ENCODE assay signal across 12 cellular contexts in the genomic region with DNA sequence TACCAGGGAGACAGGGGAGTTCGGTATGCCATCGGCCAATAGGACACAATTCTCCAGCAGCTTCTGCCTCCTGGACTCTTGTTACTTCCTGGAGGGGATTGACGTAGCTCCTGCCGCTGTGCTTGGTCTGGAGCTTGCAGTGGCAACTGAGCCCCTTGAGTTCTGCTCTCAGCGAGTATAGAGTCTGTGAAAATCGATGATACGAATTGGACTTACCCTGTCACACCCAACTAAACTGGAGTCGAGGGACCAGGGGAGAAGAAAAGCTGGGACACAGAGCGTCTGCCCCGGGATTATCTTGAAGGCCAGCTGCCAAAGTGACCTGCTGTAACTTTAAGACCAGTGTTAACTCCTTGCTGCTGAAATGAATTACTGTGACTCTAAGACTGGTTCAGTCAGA. TPM values are rescaled to one million over a fixed set of nuclear protein-coding genes. Genes with fewer than 3 reads are reported as not detected.
DNase-seq lines count a peak whose midpoint lies in the region; ATAC-seq and TF ChIP-seq lines count a peak whose summit lies in the region.
"Had no signal": no experiment of that assay in that cellular context is flagged by ENCODE, and none has a peak within 500 bp of the region (broad histone marks: within the 10 kb centered on the region; RNA-seq: fewer than 3 reads in every experiment).

No MANE protein-coding gene starts in this region.

- H2AFZ ChIP-seq in fibroblast of lung (ENCODE audit: low read length) = no peak overlapping the region

- TF ChIP-seq CTCF in fibroblast of lung (conservative IDR thresholded peaks at IDR 0.05 in 1 of 2, IDR thresholded peaks at IDR 0.05 in 1 of 2; ENCODE audit: low read depth in 1 of 2, low read length in 2 of 2) (no peak), type B pancreatic cell (conservative IDR thresholded peaks at IDR 0.05) (no peak)

- POLR2A ChIA-PET in activated naive CD8-positive, alpha-beta T cell treated with anti-CD3 and anti-CD28 coated beads, Interleukin-2, amount 10 ng/mL, durations not matched to agents 7 days and 5 days (lab: Charles Lee) = no interaction called here

- no peak overlapping the region for H3K4me3 ChIP-seq in fibroblast of lung (replicated peaks in 1 of 4; ENCODE audit: control extremely low read depth in 1 of 4, insufficient read depth in 1 of 4, low read depth in 3 of 4, low read length in 4 of 4)
- no peak overlapping the region for H3K4me3 ChIP-seq in mucosa of stomach (ENCODE audit: low read length)

- peaks cover 8% of the 10 kb centered on the region for H3K4me1 ChIP-seq in fibroblast of lung (ENCODE audit: control insufficient read depth, extremely low read depth, insufficient read depth, low read length)
- H3K4me1 ChIP-seq in mucosa of stomach (ENCODE audit: control insufficient read depth, insufficient read depth, low read length) = peaks cover 18% of the 10 kb centered on the region

- H3K79me2 ChIP-seq in fibroblast of lung (ENCODE audit: control insufficient read depth, insufficient read depth, low read length) = peaks cover 25% of the 10 kb centered on the region

- H3K36me3 Mint-ChIP-seq in activated naive CD8-positive, alpha-beta T cell treated with anti-CD3 and anti-CD28 coated beads, Interleukin-2, amount 10 ng/mL, durations not matched to agents 7 days and 5 days = peaks cover 52% of the 10 kb centered on the region
- H3K36me3 Mint-ChIP-seq in activated naive CD8-positive, alpha-beta T cell treated with anti-CD3 and anti-CD28 coated beads for 36 hours = peaks cover 35% of the 10 kb centered on the region
- peaks cover 15% of the 10 kb centered on the region for H3K36me3 Mint-ChIP-seq in type B pancreatic cell

- H3K9me3 ChIP-seq in fibroblast of lung (ENCODE audit: control insufficient read depth, insufficient read depth, low read depth, low read length) (no peaks in the 10 kb centered on the region), mucosa of stomach (ENCODE audit: control insufficient read depth, low read length) (no peaks in the 10 kb centered on the region)

- H3K27me3 Mint-ChIP-seq in activated naive CD8-positive, alpha-beta T cell treated with anti-CD3 and anti-CD28 coated beads, Interleukin-2, amount 10 ng/mL, durations not matched to agents 7 days and 5 days = no peaks in the 10 kb centered on the region
- H3K27me3 Mint-ChIP-seq in activated naive CD8-positive, alpha-beta T cell treated with anti-CD3 and anti-CD28 coated beads for 36 hours = no peaks in the 10 kb centered on the region
- no peaks in the 10 kb centered on the region for H3K27me3 Mint-ChIP-seq in type B pancreatic cell
- H3K27me3 Mint-ChIP-seq: activated CD4-positive, alpha-beta memory T cell treated with anti-CD3 and anti-CD28 coated beads for 36 hours; stimulated activated naive CD8-positive, alpha-beta T cell treated with anti-CD3 and anti-CD28 coated beads, Interleukin-15, amount 100 ng/mL, for 72 hours had no signal

- H3K4me1 Mint-ChIP-seq in activated naive CD8-positive, alpha-beta T cell treated with anti-CD3 and anti-CD28 coated beads, Interleukin-2, amount 10 ng/mL, durations not matched to agents 7 days and 5 days = peaks cover 44% of the 10 kb centered on the region
- peaks cover 43% of the 10 kb centered on the region for H3K4me1 Mint-ChIP-seq in activated naive CD8-positive, alpha-beta T cell treated with anti-CD3 and anti-CD28 coated beads for 36 hours
- peaks cover 55% of the 10 kb centered on the region for H3K4me1 Mint-ChIP-seq in type B pancreatic cell (ENCODE audit: unreplicated experiment)

- no peak overlapping the region for H3K9ac ChIP-seq in fibroblast of lung (ENCODE audit: insufficient read depth, low read length)
- peak overlapping the region; percentile 14 for H3K9ac ChIP-seq in mucosa of stomach (ENCODE audit: low read length)

- DNase-seq in activated naive CD8-positive, alpha-beta T cell treated with anti-CD3 and anti-CD28 coated beads, Interleukin-2, amount 10 ng/mL, durations not matched to agents 7 days and 5 days = no peak
- DNase-seq in activated naive CD8-positive, alpha-beta T cell treated with anti-CD3 and anti-CD28 coated beads for 36 hours = no peak
- DNase-seq in fibroblast of lung (ENCODE audit: low read depth in 2 of 2) (no peak), type B pancreatic cell (ENCODE audit: extremely low spot score, unreplicated experiment) (no peak), NCI-H1105 treated with DMSO at 0.1 percent for 48 hours (lab: John Stamatoyannopoulos, UW) (no peak), NCI-H1436 treated with DMSO at 0.1 percent for 48 hours (lab: John Stamatoyannopoulos, UW) (no peak)
- DNase-seq in activated CD4-positive, alpha-beta T cell treated with anti-CD3 and anti-CD28 coated beads for 4 hours = no peak
- DNase-seq: activated CD4-positive, alpha-beta memory T cell treated with anti-CD3 and anti-CD28 coated beads for 36 hours; amygdala; stimulated activated CD4-positive, alpha-beta T cell treated with anti-CD3 and anti-CD28 coated beads, Interleukin-15, amount 100 ng/mL, for 24 hours; stimulated activated naive CD8-positive, alpha-beta T cell treated with anti-CD3 and anti-CD28 coated beads, Interleukin-15, amount 100 ng/mL, for 72 hours had no signal

- H3K9me3 Mint-ChIP-seq in activated naive CD8-positive, alpha-beta T cell treated with anti-CD3 and anti-CD28 coated beads, Interleukin-2, amount 10 ng/mL, durations not matched to agents 7 days and 5 days = peaks cover 7% of the 10 kb centered on the region
- peaks cover 7% of the 10 kb centered on the region for H3K9me3 Mint-ChIP-seq in activated naive CD8-positive, alpha-beta T cell treated with anti-CD3 and anti-CD28 coated beads for 36 hours
- H3K9me3 Mint-ChIP-seq in type B pancreatic cell = peaks cover 5% of the 10 kb centered on the region

- no peaks in the 10 kb centered on the region for H3K36me3 ChIP-seq in fibroblast of lung (ENCODE audit: control insufficient read depth, insufficient read depth, low read length)
- no peaks in the 10 kb centered on the region for H3K36me3 ChIP-seq in mucosa of stomach (ENCODE audit: control insufficient read depth, insufficient read depth, low read length)

- H3K27me3 ChIP-seq in fibroblast of lung (ENCODE audit: control insufficient read depth, insufficient read depth, low read length) (no peaks in the 10 kb centered on the region), mucosa of stomach (ENCODE audit: control insufficient read depth, insufficient read depth, low read length) (no peaks in the 10 kb centered on the region)

- H3K4me3 Mint-ChIP-seq in activated naive CD8-positive, alpha-beta T cell treated with anti-CD3 and anti-CD28 coated beads, Interleukin-2, amount 10 ng/mL, durations not matched to agents 7 days and 5 days = no peak overlapping the region
- no peak overlapping the region for H3K4me3 Mint-ChIP-seq in activated naive CD8-positive, alpha-beta T cell treated with anti-CD3 and anti-CD28 coated beads for 36 hours
- peak overlapping the region; percentile 23 for H3K4me3 Mint-ChIP-seq in type B pancreatic cell
- H3K4me3 Mint-ChIP-seq: activated CD4-positive, alpha-beta memory T cell treated with anti-CD3 and anti-CD28 coated beads for 36 hours; stimulated activated naive CD8-positive, alpha-beta T cell treated with anti-CD3 and anti-CD28 coated beads, Interleukin-15, amount 100 ng/mL, for 72 hours had no signal

- H3K27ac ChIP-seq in fibroblast of lung (ENCODE audit: insufficient read depth, low read length) = no peak overlapping the region

- peak overlapping the region; percentile 36 for H3K4me2 ChIP-seq in fibroblast of lung (ENCODE audit: extremely low read depth, insufficient read depth, low read length)

- no peak for ATAC-seq in activated naive CD8-positive, alpha-beta T cell treated with anti-CD3 and anti-CD28 coated beads, Interleukin-2, amount 10 ng/mL, durations not matched to agents 7 days and 5 days (ENCODE audit: low read depth)
- ATAC-seq: stimulated activated naive CD8-positive, alpha-beta T cell treated with anti-CD3 and anti-CD28 coated beads, Interleukin-15, amount 100 ng/mL, for 72 hours had no signal

- H3K27ac Mint-ChIP-seq in activated naive CD8-positive, alpha-beta T cell treated with anti-CD3 and anti-CD28 coated beads, Interleukin-2, amount 10 ng/mL, durations not matched to agents 7 days and 5 days = peak overlapping the region; percentile 4
- H3K27ac Mint-ChIP-seq in activated naive CD8-positive, alpha-beta T cell treated with anti-CD3 and anti-CD28 coated beads for 36 hours = no peak overlapping the region
- H3K27ac Mint-ChIP-seq in type B pancreatic cell = no peak overlapping the region
- H3K27ac Mint-ChIP-seq: activated CD4-positive, alpha-beta memory T cell treated with anti-CD3 and anti-CD28 coated beads for 36 hours had no signal

- H4K20me1 ChIP-seq in fibroblast of lung (ENCODE audit: control insufficient read depth, extremely low read depth, insufficient read depth, low read length) = no peaks in the 10 kb centered on the region

RNA-seq across cellular contexts. Expression of gene SEC14L1, which starts 22.2 kb away (rescaled TPM):
- 10 to 100 TPM; 74.6 to 77.5 TPM for total RNA-seq in activated naive CD8-positive, alpha-beta T cell treated with anti-CD3 and anti-CD28 coated beads, Interleukin-2, amount 10 ng/mL, durations not matched to agents 7 days and 5 days
- total RNA-seq in activated naive CD8-positive, alpha-beta T cell treated with anti-CD3 and anti-CD28 coated beads for 36 hours = 10 to 100 TPM; 56.9 to 59.6 TPM
- total RNA-seq in fibroblast of lung = 31.6 and 32.9 TPM in 2 replicates
- polyA plus RNA-seq in fibroblast of lung = 21.1 and 25.1 TPM in 2 replicates
- 31.9 and 33.5 TPM in 2 replicates for polyA plus RNA-seq in fibroblast of lung (2012)
- polyA minus RNA-seq in fibroblast of lung (ENCODE audit: low replicate concordance) = 29.8 and 40.5 TPM in 2 replicates
- total RNA-seq in type B pancreatic cell (ENCODE audit: low replicate concordance) = 42.3 and 74.9 TPM in 2 replicates
